19 cellular contexts compared by ENCODE assay signal in genomic region chr1:104905322-104905721, GRCh38.
DNase-seq lines count a peak whose midpoint lies in the region; ATAC-seq and TF ChIP-seq lines count a peak whose summit lies in the region.
"Had no signal": no experiment of that assay in that cellular context is flagged by ENCODE, and none has a peak within 500 bp of the region (broad histone marks: within the 10 kb centered on the region; RNA-seq: fewer than 3 reads in every experiment).

No MANE protein-coding gene starts in this region.

- no peak for DNase-seq in GM20000 (ENCODE audit: low spot score)
- DNase-seq: ACHN; BE2C; C1 segment of cervical spinal cord; CD4-positive, CD25-positive, alpha-beta regulatory T cell; CD8-positive, alpha-beta memory T cell; COR-L47; DMS79; GDM1; GM23248; Karpas-422; KBM-7 had no signal

- TF ChIP-seq CTCF in GM20000 (IDR thresholded peaks at IDR 0.05; ENCODE audit: extremely low read depth, missing control alignments), result no peak

- ATAC-seq in GM18868 (IDR thresholded peaks at IDR 0.05; ENCODE audit: unreplicated experiment), result peak; percentile 41
- peak; percentile 42 for ATAC-seq in HG02885 (IDR thresholded peaks at IDR 0.05; ENCODE audit: poor library complexity, unreplicated experiment)
- peak; percentile 64 for ATAC-seq in HG03520 (IDR thresholded peaks at IDR 0.05; ENCODE audit: unreplicated experiment)
- no peak for ATAC-seq in HG03108 (IDR thresholded peaks at IDR 0.05; ENCODE audit: unreplicated experiment)
- ATAC-seq in GM19328 (IDR thresholded peaks at IDR 0.05; ENCODE audit: unreplicated experiment), result no peak
- ATAC-seq in GM18858 (IDR thresholded peaks at IDR 0.05; ENCODE audit: unreplicated experiment), result no peak
- ATAC-seq: HepG2 had no signal

Comparison
In these comparisons a context has a peak if more than half of its experiments do, and no peak if none do; other contexts are left out.
1. ATAC-seq: peak in GM18868 (single experiment), HG02885 (single experiment) and HG03520 (single experiment); none in HG03108 (single experiment), GM19328 (single experiment) and GM18858 (single experiment).